In genomic region chr13:114053026-114053425, GRCh38 we compare ENCODE assay signal across 12 cellular contexts.
DNase-seq lines count a peak whose midpoint lies in the region; ATAC-seq, FAIRE-seq and TF ChIP-seq lines count a peak whose summit lies in the region.
"Had no signal": no experiment of that assay in that cellular context is flagged by ENCODE, and none has a peak within 500 bp of the region (broad histone marks: within the 10 kb centered on the region; RNA-seq: fewer than 3 reads in every experiment).

No MANE protein-coding gene starts in this region.

- TF ChIP-seq CTCF in Loucy (conservative IDR thresholded peaks at IDR 0.05; ENCODE audit: low read length) (no peak), astrocyte (IDR thresholded peaks at IDR 0.05; ENCODE audit: insufficient read depth, low read depth, low read length) (no peak), stomach (IDR thresholded peaks at IDR 0.05) (no peak)

- H3K79me2 ChIP-seq in Loucy (ENCODE audit: insufficient read depth, low read length) (peaks cover 34% of the 10 kb centered on the region), astrocyte (ENCODE audit: insufficient read depth, low read length) (peaks cover 96% of the 10 kb centered on the region)

- no peak for ATAC-seq in naive thymus-derived CD8-positive, alpha-beta T cell
- ATAC-seq in GM21717 (IDR thresholded peaks at IDR 0.05; ENCODE audit: unreplicated experiment) = no peak

- no peaks in the 10 kb centered on the region for H3K27me3 Mint-ChIP-seq in astrocyte (ENCODE audit: low read depth, unreplicated experiment)
- H3K27me3 Mint-ChIP-seq in naive thymus-derived CD8-positive, alpha-beta T cell = peaks cover 0 to 1% (median 0%) of the 10 kb centered on the region in 5 donors

- POLR2A ChIA-PET in naive thymus-derived CD8-positive, alpha-beta T cell (lab: Charles Lee) = no interaction called here

- peaks cover 33% of the 10 kb centered on the region; the same call in 1 of the 2 replicates for H3K36me3 ChIP-seq in Loucy (ENCODE audit: insufficient read depth, low read length)
- H3K36me3 ChIP-seq in astrocyte (ENCODE audit: insufficient read depth, low read length) = peaks cover 14% of the 10 kb centered on the region
- H3K36me3 ChIP-seq in stomach = peaks cover 0 to 38% (median 25%) of the 10 kb centered on the region in 4 donors
- H3K36me3 ChIP-seq: ovary had no signal

- H3K9ac ChIP-seq in Loucy (ENCODE audit: low read depth, low read length, poor library complexity, severe bottlenecking) = peak overlapping the region; percentile 61
- H3K9ac ChIP-seq in astrocyte (ENCODE audit: low read length) = peak overlapping the region; percentile 48

- H3K4me1 Mint-ChIP-seq in astrocyte (ENCODE audit: low read depth, unreplicated experiment) = peaks cover 9% of the 10 kb centered on the region
- peaks cover 24 to 79% (median 59%) of the 10 kb centered on the region in 4 donors for H3K4me1 Mint-ChIP-seq in naive thymus-derived CD8-positive, alpha-beta T cell

- H3K27ac ChIP-seq in astrocyte (ENCODE audit: low read depth, low read length) (peak overlapping the region; percentile 42), stomach (no peak overlapping the region)
- H3K27ac ChIP-seq: ascending aorta, ovary had no signal

- no peak for TF ChIP-seq EP300 in stomach (IDR thresholded peaks at IDR 0.05)

- H3K9me2 ChIP-seq in Loucy (replicated peaks; ENCODE audit: low read depth, low read length) = no peaks in the 10 kb centered on the region

- FAIRE-seq in astrocyte (lab: Jason Lieb, UNC) = no peak

- 72 to 90% (median 87%) methylated on average over 13 to 14 of the region's 14 CpGs for WGBS in stomach, 5 donors

- H4K20me1 ChIP-seq in Loucy (ENCODE audit: insufficient read depth, low read length, poor library complexity, severe bottlenecking) = peaks cover 18% of the 10 kb centered on the region
- peaks cover 83% of the 10 kb centered on the region for H4K20me1 ChIP-seq in astrocyte (ENCODE audit: insufficient read depth, low read length)

- DNase-seq in CD1c-positive myeloid dendritic cell (ENCODE audit: extremely low spot score) (peak; percentile 41), astrocyte (ENCODE audit: low read depth) (peak; percentile 74), NCI-H510A treated with DMSO at 0.1 percent for 48 hours (lab: John Stamatoyannopoulos, UW) (no peak), ecto neural progenitor cell (ENCODE audit: low spot score) (no peak), stomach (no peak)
- DNase-seq in naive thymus-derived CD8-positive, alpha-beta T cell = no peak
- DNase-seq: COR-L47, NCI-H524 treated with DMSO at 0.1 percent for 48 hours, ovary had no signal

- TF ChIP-seq POLR2A in stomach (IDR thresholded peaks at IDR 0.05) = no peak

- H3K9me3 ChIP-seq in Loucy (ENCODE audit: insufficient read depth, low read depth, low read length) = no peaks in the 10 kb centered on the region
- no peaks in the 10 kb centered on the region for H3K9me3 ChIP-seq in astrocyte (ENCODE audit: insufficient read depth, low read depth, low read length)
- no peaks in the 10 kb centered on the region for H3K9me3 ChIP-seq in stomach
- H3K9me3 ChIP-seq: ascending aorta, ovary had no signal

- peak overlapping the region; percentile 84 for H3K27ac Mint-ChIP-seq in astrocyte (ENCODE audit: unreplicated experiment)
- H3K27ac Mint-ChIP-seq in naive thymus-derived CD8-positive, alpha-beta T cell = peak overlapping the region; percentile 57 to 88 (median 77)

- peaks cover 54% of the 10 kb centered on the region for H3K4me1 ChIP-seq in Loucy (ENCODE audit: insufficient read depth, low read length, poor library complexity, severe bottlenecking)
- H3K4me1 ChIP-seq in astrocyte (ENCODE audit: insufficient read depth, low read length) = peaks cover 27% of the 10 kb centered on the region
- peaks cover 4 to 38% (median 20%) of the 10 kb centered on the region in 4 donors for H3K4me1 ChIP-seq in stomach

- H3K27me3 ChIP-seq in Loucy (ENCODE audit: insufficient read depth, low read length, poor library complexity, severe bottlenecking) = no peaks in the 10 kb centered on the region
- no peaks in the 10 kb centered on the region for H3K27me3 ChIP-seq in astrocyte (ENCODE audit: insufficient read depth, low read length)
- no peaks in the 10 kb centered on the region for H3K27me3 ChIP-seq in stomach
- H3K27me3 ChIP-seq: ascending aorta, ovary had no signal

- H3K4me3 Mint-ChIP-seq in astrocyte (ENCODE audit: unreplicated experiment) = peak overlapping the region; percentile 54
- H3K4me3 Mint-ChIP-seq in naive thymus-derived CD8-positive, alpha-beta T cell = peak overlapping the region in 1 of 10 donors; percentile 3

- peaks cover 4% of the 10 kb centered on the region; the same call in 1 of the 2 replicates for H3F3A ChIP-seq in Loucy (ENCODE audit: low read depth)

- H3K4me3 ChIP-seq in Loucy (ENCODE audit: low read length, poor library complexity, severe bottlenecking) = peak overlapping the region; percentile 63
- peak overlapping the region; percentile 5 for H3K4me3 ChIP-seq in astrocyte (ENCODE audit: insufficient read depth, low read depth, low read length)
- H3K4me3 ChIP-seq in stomach = no peak overlapping the region
- H3K4me3 ChIP-seq: ascending aorta, ovary had no signal

- no peak overlapping the region for H2AFZ ChIP-seq in Loucy (ENCODE audit: low read length)
- H2AFZ ChIP-seq in astrocyte (ENCODE audit: low read depth, low read length) = no peak overlapping the region

- no peaks in the 10 kb centered on the region for H3K9me3 Mint-ChIP-seq in astrocyte (ENCODE audit: unreplicated experiment)
- H3K9me3 Mint-ChIP-seq in naive thymus-derived CD8-positive, alpha-beta T cell = peaks cover 0 to 2% (median 0%) of the 10 kb centered on the region in 9 donors

- intact Hi-C loops in stomach (cut with DNase I; ENCODE audit: low total_unique reads) = no loop called here

- H3K4me2 ChIP-seq in Loucy (ENCODE audit: low read depth, low read length, poor library complexity, severe bottlenecking) = peak overlapping the region; percentile 81
- peak overlapping the region; percentile 78 for H3K4me2 ChIP-seq in astrocyte (ENCODE audit: low read length)

- H3K36me3 Mint-ChIP-seq in astrocyte (ENCODE audit: low read depth, unreplicated experiment) = peaks cover 14% of the 10 kb centered on the region
- peaks cover 0 to 74% (median 9%) of the 10 kb centered on the region in 3 donors for H3K36me3 Mint-ChIP-seq in naive thymus-derived CD8-positive, alpha-beta T cell

Comparison
In these comparisons a context has a peak if more than half of its experiments do, and no peak if none do; other contexts are left out.
1. DNase-seq: peak in CD1c-positive myeloid dendritic cell (single experiment) and astrocyte (single experiment); none in naive thymus-derived CD8-positive, alpha-beta T cell (0 of 10), NCI-H510A treated with DMSO at 0.1 percent for 48 hours (single experiment), ecto neural progenitor cell (single experiment) and stomach (single experiment).
2. H3K4me3 ChIP-seq: peak in Loucy (single experiment) and astrocyte (single experiment); none in stomach (0 of 4).